Comparison of ENCODE assay signal across 1 cellular context in the genomic region with DNA sequence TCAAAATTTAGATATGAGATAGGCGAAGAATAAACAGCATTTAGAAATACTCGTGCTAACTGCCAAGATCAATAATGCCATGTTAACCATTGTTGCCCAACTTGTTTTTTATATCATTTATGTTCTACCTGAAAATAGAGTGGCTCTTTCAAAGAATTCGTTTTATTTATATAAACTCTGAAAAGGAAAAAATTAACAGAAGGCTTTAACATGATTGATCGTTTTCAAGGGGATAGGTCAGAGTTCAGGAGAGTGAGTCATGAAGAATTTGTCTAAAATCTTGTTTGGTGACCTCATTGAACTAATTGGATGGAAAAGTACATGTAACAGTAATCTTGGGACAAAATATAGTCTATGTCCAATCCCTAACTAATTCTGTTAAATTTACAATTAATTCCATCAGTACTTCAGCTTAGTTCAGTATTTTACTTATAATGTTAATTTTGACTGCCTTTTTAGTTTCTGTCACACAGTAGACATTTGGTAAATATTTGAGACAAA.
TF ChIP-seq lines count a peak whose summit lies in the region.

No MANE protein-coding gene starts in this region.

TF ChIP-seq in HepG2, 621 proteins besides CTCF, POLR2A, EP300 and RAD21 (continued from another document and continues in another):
- TF ChIP-seq, protein P1, sequence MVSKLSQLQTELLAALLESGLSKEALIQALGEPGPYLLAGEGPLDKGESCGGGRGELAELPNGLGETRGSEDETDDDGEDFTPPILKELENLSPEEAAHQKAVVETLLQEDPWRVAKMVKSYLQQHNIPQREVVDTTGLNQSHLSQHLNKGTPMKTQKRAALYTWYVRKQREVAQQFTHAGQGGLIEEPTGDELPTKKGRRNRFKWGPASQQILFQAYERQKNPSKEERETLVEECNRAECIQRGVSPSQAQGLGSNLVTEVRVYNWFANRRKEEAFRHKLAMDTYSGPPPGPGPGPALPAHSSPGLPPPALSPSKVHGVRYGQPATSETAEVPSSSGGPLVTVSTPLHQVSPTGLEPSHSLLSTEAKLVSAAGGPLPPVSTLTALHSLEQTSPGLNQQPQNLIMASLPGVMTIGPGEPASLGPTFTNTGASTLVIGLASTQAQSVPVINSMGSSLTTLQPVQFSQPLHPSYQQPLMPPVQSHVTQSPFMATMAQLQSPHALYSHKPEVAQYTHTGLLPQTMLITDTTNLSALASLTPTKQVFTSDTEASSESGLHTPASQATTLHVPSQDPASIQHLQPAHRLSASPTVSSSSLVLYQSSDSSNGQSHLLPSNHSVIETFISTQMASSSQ (IDR thresholded peaks at IDR 0.05; ENCODE audit: low read depth): peak; percentile 70; the same call in 1 of the 2 replicates
- TF ChIP-seq, protein P1 (CRISPR knock-in tag; IDR thresholded peaks at IDR 0.05; ENCODE audit: borderline replicate concordance): peak; percentile 58; the same call in 1 of the 2 replicates
- TF ChIP-seq, protein P2, sequence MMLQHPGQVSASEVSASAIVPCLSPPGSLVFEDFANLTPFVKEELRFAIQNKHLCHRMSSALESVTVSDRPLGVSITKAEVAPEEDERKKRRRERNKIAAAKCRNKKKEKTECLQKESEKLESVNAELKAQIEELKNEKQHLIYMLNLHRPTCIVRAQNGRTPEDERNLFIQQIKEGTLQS (CRISPR knock-in tag; IDR thresholded peaks at IDR 0.05): peak; percentile 86
- TF ChIP-seq, protein P3, sequence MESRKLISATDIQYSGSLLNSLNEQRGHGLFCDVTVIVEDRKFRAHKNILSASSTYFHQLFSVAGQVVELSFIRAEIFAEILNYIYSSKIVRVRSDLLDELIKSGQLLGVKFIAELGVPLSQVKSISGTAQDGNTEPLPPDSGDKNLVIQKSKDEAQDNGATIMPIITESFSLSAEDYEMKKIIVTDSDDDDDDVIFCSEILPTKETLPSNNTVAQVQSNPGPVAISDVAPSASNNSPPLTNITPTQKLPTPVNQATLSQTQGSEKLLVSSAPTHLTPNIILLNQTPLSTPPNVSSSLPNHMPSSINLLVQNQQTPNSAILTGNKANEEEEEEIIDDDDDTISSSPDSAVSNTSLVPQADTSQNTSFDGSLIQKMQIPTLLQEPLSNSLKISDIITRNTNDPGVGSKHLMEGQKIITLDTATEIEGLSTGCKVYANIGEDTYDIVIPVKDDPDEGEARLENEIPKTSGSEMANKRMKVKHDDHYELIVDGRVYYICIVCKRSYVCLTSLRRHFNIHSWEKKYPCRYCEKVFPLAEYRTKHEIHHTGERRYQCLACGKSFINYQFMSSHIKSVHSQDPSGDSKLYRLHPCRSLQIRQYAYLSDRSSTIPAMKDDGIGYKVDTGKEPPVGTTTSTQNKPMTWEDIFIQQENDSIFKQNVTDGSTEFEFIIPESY (CRISPR knock-in tag; IDR thresholded peaks at IDR 0.05): no peak
- TF ChIP-seq HOXD1 (CRISPR knock-in tag; IDR thresholded peaks at IDR 0.05) (peak; percentile 99), SMAD3 (CRISPR knock-in tag; IDR thresholded peaks at IDR 0.05) (peak; percentile 37; the same call in 1 of the 2 replicates), ZNF3 (CRISPR knock-in tag; IDR thresholded peaks at IDR 0.05) (no peak), ZBTB21 (CRISPR knock-in tag; IDR thresholded peaks at IDR 0.05) (peak; percentile 73; the same call in 1 of the 2 replicates), ARHGAP35 (CRISPR knock-in tag; IDR thresholded peaks at IDR 0.05; ENCODE audit: borderline replicate concordance) (no peak), KAT2B (IDR thresholded peaks at IDR 0.05; ENCODE audit: borderline replicate concordance, low read depth, low read length) (no peak), ISL2 (CRISPR knock-in tag; IDR thresholded peaks at IDR 0.05) (peak; percentile 73), RBFOX2 (IDR thresholded peaks at IDR 0.05; ENCODE audit: low read depth, low read length) (no peak), ZNF891 (CRISPR knock-in tag; IDR thresholded peaks at IDR 0.05) (no peak), TCF7 (IDR thresholded peaks at IDR 0.05; ENCODE audit: low read depth) (peak; percentile 20; the same call in 1 of the 2 replicates), ZNF224 (CRISPR knock-in tag; IDR thresholded peaks at IDR 0.05) (no peak), NFATC3 (CRISPR knock-in tag; IDR thresholded peaks at IDR 0.05) (no peak), NR2F1 (CRISPR knock-in tag; IDR thresholded peaks at IDR 0.05) (peak; percentile 72 to 94; a peak in 3 of 4 replicates), ZNF33A (CRISPR knock-in tag; IDR thresholded peaks at IDR 0.05; ENCODE audit: borderline replicate concordance) (no peak), MYNN (CRISPR knock-in tag; IDR thresholded peaks at IDR 0.05; ENCODE audit: low read depth) (no peak), NR2F6 (IDR thresholded peaks at IDR 0.05) (peak; percentile 96), NR2F6 (CRISPR knock-in tag; IDR thresholded peaks at IDR 0.05) (peak; percentile 93), ZBTB8A (CRISPR knock-in tag; IDR thresholded peaks at IDR 0.05; ENCODE audit: borderline replicate concordance, low read depth) (no peak), ZNF382 (CRISPR knock-in tag; IDR thresholded peaks at IDR 0.05; ENCODE audit: borderline replicate concordance) (no peak), SMAD1 (CRISPR knock-in tag; IDR thresholded peaks at IDR 0.05; ENCODE audit: borderline replicate concordance, low read depth) (no peak), CHD4 (IDR thresholded peaks at IDR 0.05; ENCODE audit: borderline replicate concordance, low read length) (peak; percentile 87; the same call in 1 of the 2 replicates), ZNF264 (CRISPR knock-in tag; IDR thresholded peaks at IDR 0.05) (no peak), ZNF367 (CRISPR knock-in tag; IDR thresholded peaks at IDR 0.05; ENCODE audit: borderline replicate concordance) (no peak), CCDC6 (CRISPR knock-in tag; IDR thresholded peaks at IDR 0.05) (no peak), TBX2 (CRISPR knock-in tag; IDR thresholded peaks at IDR 0.05; ENCODE audit: borderline replicate concordance) (no peak)
- TF ChIP-seq, protein P4, sequence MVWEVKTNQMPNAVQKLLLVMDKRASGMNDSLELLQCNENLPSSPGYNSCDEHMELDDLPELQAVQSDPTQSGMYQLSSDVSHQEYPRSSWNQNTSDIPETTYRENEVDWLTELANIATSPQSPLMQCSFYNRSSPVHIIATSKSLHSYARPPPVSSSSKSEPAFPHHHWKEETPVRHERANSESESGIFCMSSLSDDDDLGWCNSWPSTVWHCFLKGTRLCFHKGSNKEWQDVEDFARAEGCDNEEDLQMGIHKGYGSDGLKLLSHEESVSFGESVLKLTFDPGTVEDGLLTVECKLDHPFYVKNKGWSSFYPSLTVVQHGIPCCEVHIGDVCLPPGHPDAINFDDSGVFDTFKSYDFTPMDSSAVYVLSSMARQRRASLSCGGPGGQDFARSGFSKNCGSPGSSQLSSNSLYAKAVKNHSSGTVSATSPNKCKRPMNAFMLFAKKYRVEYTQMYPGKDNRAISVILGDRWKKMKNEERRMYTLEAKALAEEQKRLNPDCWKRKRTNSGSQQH (CRISPR knock-in tag; IDR thresholded peaks at IDR 0.05; ENCODE audit: low read depth): no peak
- TF ChIP-seq, protein P5, sequence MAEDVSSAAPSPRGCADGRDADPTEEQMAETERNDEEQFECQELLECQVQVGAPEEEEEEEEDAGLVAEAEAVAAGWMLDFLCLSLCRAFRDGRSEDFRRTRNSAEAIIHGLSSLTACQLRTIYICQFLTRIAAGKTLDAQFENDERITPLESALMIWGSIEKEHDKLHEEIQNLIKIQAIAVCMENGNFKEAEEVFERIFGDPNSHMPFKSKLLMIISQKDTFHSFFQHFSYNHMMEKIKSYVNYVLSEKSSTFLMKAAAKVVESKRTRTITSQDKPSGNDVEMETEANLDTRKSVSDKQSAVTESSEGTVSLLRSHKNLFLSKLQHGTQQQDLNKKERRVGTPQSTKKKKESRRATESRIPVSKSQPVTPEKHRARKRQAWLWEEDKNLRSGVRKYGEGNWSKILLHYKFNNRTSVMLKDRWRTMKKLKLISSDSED (CRISPR knock-in tag; IDR thresholded peaks at IDR 0.05): no peak
- TF ChIP-seq, protein P6, sequence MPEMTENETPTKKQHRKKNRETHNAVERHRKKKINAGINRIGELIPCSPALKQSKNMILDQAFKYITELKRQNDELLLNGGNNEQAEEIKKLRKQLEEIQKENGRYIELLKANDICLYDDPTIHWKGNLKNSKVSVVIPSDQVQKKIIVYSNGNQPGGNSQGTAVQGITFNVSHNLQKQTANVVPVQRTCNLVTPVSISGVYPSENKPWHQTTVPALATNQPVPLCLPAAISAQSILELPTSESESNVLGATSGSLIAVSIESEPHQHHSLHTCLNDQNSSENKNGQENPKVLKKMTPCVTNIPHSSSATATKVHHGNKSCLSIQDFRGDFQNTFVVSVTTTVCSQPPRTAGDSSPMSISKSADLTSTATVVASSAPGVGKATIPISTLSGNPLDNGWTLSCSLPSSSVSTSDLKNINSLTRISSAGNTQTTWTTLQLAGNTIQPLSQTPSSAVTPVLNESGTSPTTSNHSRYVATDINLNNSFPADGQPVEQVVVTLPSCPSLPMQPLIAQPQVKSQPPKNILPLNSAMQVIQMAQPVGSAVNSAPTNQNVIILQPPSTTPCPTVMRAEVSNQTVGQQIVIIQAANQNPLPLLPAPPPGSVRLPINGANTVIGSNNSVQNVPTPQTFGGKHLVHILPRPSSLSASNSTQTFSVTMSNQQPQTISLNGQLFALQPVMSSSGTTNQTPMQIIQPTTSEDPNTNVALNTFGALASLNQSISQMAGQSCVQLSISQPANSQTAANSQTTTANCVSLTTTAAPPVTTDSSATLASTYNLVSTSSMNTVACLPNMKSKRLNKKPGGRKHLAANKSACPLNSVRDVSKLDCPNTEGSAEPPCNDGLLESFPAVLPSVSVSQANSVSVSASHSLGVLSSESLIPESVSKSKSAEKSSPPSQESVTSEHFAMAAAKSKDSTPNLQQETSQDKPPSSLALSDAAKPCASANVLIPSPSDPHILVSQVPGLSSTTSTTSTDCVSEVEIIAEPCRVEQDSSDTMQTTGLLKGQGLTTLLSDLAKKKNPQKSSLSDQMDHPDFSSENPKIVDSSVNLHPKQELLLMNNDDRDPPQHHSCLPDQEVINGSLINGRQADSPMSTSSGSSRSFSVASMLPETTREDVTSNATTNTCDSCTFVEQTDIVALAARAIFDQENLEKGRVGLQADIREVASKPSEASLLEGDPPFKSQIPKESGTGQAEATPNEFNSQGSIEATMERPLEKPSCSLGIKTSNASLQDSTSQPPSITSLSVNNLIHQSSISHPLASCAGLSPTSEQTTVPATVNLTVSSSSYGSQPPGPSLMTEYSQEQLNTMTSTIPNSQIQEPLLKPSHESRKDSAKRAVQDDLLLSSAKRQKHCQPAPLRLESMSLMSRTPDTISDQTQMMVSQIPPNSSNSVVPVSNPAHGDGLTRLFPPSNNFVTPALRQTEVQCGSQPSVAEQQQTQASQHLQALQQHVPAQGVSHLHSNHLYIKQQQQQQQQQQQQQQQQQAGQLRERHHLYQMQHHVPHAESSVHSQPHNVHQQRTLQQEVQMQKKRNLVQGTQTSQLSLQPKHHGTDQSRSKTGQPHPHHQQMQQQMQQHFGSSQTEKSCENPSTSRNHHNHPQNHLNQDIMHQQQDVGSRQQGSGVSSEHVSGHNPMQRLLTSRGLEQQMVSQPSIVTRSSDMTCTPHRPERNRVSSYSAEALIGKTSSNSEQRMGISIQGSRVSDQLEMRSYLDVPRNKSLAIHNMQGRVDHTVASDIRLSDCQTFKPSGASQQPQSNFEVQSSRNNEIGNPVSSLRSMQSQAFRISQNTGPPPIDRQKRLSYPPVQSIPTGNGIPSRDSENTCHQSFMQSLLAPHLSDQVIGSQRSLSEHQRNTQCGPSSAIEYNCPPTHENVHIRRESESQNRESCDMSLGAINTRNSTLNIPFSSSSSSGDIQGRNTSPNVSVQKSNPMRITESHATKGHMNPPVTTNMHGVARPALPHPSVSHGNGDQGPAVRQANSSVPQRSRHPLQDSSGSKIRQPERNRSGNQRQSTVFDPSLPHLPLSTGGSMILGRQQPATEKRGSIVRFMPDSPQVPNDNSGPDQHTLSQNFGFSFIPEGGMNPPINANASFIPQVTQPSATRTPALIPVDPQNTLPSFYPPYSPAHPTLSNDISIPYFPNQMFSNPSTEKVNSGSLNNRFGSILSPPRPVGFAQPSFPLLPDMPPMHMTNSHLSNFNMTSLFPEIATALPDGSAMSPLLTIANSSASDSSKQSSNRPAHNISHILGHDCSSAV (CRISPR knock-in tag; IDR thresholded peaks at IDR 0.05; ENCODE audit: borderline replicate concordance): no peak
- TF ChIP-seq, protein P7, sequence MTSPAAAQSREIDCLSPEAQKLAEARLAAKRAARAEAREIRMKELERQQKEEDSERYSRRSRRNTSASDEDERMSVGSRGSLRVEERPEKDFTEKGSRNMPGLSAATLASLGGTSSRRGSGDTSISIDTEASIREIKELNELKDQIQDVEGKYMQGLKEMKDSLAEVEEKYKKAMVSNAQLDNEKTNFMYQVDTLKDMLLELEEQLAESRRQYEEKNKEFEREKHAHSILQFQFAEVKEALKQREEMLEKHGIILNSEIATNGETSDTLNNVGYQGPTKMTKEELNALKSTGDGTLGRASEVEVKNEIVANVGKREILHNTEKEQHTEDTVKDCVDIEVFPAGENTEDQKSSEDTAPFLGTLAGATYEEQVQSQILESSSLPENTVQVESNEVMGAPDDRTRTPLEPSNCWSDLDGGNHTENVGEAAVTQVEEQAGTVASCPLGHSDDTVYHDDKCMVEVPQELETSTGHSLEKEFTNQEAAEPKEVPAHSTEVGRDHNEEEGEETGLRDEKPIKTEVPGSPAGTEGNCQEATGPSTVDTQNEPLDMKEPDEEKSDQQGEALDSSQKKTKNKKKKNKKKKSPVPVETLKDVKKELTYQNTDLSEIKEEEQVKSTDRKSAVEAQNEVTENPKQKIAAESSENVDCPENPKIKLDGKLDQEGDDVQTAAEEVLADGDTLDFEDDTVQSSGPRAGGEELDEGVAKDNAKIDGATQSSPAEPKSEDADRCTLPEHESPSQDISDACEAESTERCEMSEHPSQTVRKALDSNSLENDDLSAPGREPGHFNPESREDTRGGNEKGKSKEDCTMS (CRISPR knock-in tag; conservative IDR thresholded peaks at IDR 0.05): no peak
- TF ChIP-seq, protein P8, sequence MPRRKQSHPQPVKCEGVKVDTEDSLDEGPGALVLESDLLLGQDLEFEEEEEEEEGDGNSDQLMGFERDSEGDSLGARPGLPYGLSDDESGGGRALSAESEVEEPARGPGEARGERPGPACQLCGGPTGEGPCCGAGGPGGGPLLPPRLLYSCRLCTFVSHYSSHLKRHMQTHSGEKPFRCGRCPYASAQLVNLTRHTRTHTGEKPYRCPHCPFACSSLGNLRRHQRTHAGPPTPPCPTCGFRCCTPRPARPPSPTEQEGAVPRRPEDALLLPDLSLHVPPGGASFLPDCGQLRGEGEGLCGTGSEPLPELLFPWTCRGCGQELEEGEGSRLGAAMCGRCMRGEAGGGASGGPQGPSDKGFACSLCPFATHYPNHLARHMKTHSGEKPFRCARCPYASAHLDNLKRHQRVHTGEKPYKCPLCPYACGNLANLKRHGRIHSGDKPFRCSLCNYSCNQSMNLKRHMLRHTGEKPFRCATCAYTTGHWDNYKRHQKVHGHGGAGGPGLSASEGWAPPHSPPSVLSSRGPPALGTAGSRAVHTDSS (CRISPR knock-in tag; conservative IDR thresholded peaks at IDR 0.05): no peak
